24 cellular contexts compared by ENCODE assay signal in the genomic region with DNA sequence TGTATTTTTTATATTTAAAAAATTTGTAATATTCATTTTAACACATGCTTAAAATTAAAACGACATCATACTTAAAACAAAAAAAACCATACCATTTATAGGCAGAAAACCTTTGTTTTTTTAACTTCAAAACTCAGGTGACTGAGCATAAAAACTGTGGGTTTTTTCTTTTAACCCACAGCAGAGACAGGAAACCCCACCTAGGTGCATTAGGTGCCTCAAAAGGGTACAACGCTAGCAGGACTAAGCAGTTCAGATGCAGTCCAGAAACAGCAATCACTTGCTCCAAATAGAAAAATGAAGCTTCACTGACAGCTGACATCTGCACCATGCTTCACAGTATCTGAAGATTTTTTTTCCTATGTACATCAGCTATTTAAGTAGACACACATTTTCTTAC. TPM values are rescaled to one million over a fixed set of nuclear protein-coding genes. Genes with fewer than 3 reads are reported as not detected.
DNase-seq lines count a peak whose midpoint lies in the region; ATAC-seq and TF ChIP-seq lines count a peak whose summit lies in the region.
"Had no signal": no experiment of that assay in that cellular context is flagged by ENCODE, and none has a peak within 500 bp of the region (broad histone marks: within the 10 kb centered on the region; RNA-seq: fewer than 3 reads in every experiment).

No MANE protein-coding gene starts in this region.

- H3K9me3 Mint-ChIP-seq in activated CD8-positive, alpha-beta memory T cell treated with anti-CD3 and anti-CD28 coated beads, Interleukin-2, amount 10 ng/mL, durations not matched to agents 7 days and 5 days (ENCODE audit: low read depth), result no peaks in the 10 kb centered on the region
- H3K9me3 Mint-ChIP-seq in activated CD4-positive, alpha-beta memory T cell treated with anti-CD3 and anti-CD28 coated beads for 36 hours, result no peaks in the 10 kb centered on the region
- H3K9me3 Mint-ChIP-seq in naive thymus-derived CD8-positive, alpha-beta T cell, result no peaks in the 10 kb centered on the region
- H3K9me3 Mint-ChIP-seq: neural crest cell had no signal

- no peak overlapping the region for H3K9ac ChIP-seq in Karpas-422 (ENCODE audit: low read length)
- H3K9ac ChIP-seq: KMS-11 had no signal

- H3K27me3 Mint-ChIP-seq in activated CD8-positive, alpha-beta memory T cell treated with anti-CD3 and anti-CD28 coated beads, Interleukin-2, amount 10 ng/mL, durations not matched to agents 7 days and 5 days, result no peaks in the 10 kb centered on the region
- no peaks in the 10 kb centered on the region for H3K27me3 Mint-ChIP-seq in activated CD4-positive, alpha-beta memory T cell treated with anti-CD3 and anti-CD28 coated beads for 36 hours
- peaks cover 0 to 36% (median 5%) of the 10 kb centered on the region in 5 donors for H3K27me3 Mint-ChIP-seq in naive thymus-derived CD8-positive, alpha-beta T cell

- peak overlapping the region; percentile 58 for H3K27ac Mint-ChIP-seq in activated CD8-positive, alpha-beta memory T cell treated with anti-CD3 and anti-CD28 coated beads, Interleukin-2, amount 10 ng/mL, durations not matched to agents 7 days and 5 days
- peak overlapping the region; percentile 24 for H3K27ac Mint-ChIP-seq in activated CD4-positive, alpha-beta memory T cell treated with anti-CD3 and anti-CD28 coated beads for 36 hours
- H3K27ac Mint-ChIP-seq in naive thymus-derived CD8-positive, alpha-beta T cell, result peak overlapping the region in 1 of 10 donors; percentile 51

- ATAC-seq in activated CD8-positive, alpha-beta memory T cell treated with anti-CD3 and anti-CD28 coated beads, Interleukin-2, amount 10 ng/mL, durations not matched to agents 7 days and 5 days, result peak; percentile 18
- peak; percentile 57 to 59 for ATAC-seq in naive thymus-derived CD8-positive, alpha-beta T cell
- ATAC-seq: body of pancreas, esophagus mucosa, HCT116, left ventricle myocardium superior had no signal

- H3K4me3 ChIP-seq in Karpas-422 (ENCODE audit: low read length), result no peak overlapping the region
- H3K4me3 ChIP-seq: body of pancreas, sigmoid colon, upper lobe of left lung had no signal

- H2AFZ ChIP-seq in Karpas-422 (ENCODE audit: low read length), result no peak overlapping the region

- no peak for TF ChIP-seq CTCF in GM10266 (IDR thresholded peaks at IDR 0.05; ENCODE audit: control insufficient read depth, insufficient read depth, low read depth, missing control alignments)

- H3K9me3 ChIP-seq in Karpas-422 (ENCODE audit: low read length), result no peaks in the 10 kb centered on the region
- H3K9me3 ChIP-seq: body of pancreas, sigmoid colon, upper lobe of left lung had no signal

- no peaks in the 10 kb centered on the region for H3K9me2 ChIP-seq in Karpas-422 (replicated peaks; ENCODE audit: insufficient read depth, low read length)

- no peaks in the 10 kb centered on the region for H3K27me3 ChIP-seq in Karpas-422 (ENCODE audit: low read length)
- H3K27me3 ChIP-seq: body of pancreas, sigmoid colon, upper lobe of left lung had no signal

- CTCF ChIA-PET in activated CD8-positive, alpha-beta memory T cell treated with anti-CD3 and anti-CD28 coated beads, Interleukin-2, amount 10 ng/mL, durations not matched to agents 7 days and 5 days (lab: Charles Lee), result interaction anchor here (0.8 to 9.4 kb wide), 5 partner anchors 12 to 97 kb away, joined by 3 to 96 read pairs (median 49); no protein-coding TSS in a partner anchor
- CTCF ChIA-PET in activated CD4-positive, alpha-beta memory T cell treated with anti-CD3 and anti-CD28 coated beads for 36 hours (lab: Charles Lee), result interaction anchor here (0.9 to 6.6 kb wide), 5 partner anchors 12 to 328 kb away, joined by 3 to 38 read pairs (median 4); no protein-coding TSS in a partner anchor

- H3K36me3 ChIP-seq in Karpas-422 (ENCODE audit: insufficient read depth, low read length), result peaks cover 6% of the 10 kb centered on the region; the same call in 1 of the 2 replicates

- H3K4me2 ChIP-seq in Karpas-422 (ENCODE audit: low read depth, low read length, poor library complexity, severe bottlenecking), result no peak overlapping the region
- H3K4me2 ChIP-seq: KMS-11 had no signal

- no peaks in the 10 kb centered on the region for H4K20me1 ChIP-seq in Karpas-422 (ENCODE audit: insufficient read depth, low read depth, low read length)

- DNase-seq in activated CD8-positive, alpha-beta memory T cell treated with anti-CD3 and anti-CD28 coated beads, Interleukin-2, amount 10 ng/mL, durations not matched to agents 7 days and 5 days, result peak; percentile 66
- DNase-seq in activated CD8-positive, alpha-beta memory T cell treated with anti-CD3 and anti-CD28 coated beads for 24 hours, result no peak
- DNase-seq in Karpas-422 (no peak), putamen (ENCODE audit: low spot score) (no peak), GM10266 (ENCODE audit: extremely low spot score) (no peak)
- no peak for DNase-seq in activated CD4-positive, alpha-beta memory T cell treated with anti-CD3 and anti-CD28 coated beads for 36 hours
- peak in 6 of 10 donors; percentile 28 to 79 (median 59) for DNase-seq in naive thymus-derived CD8-positive, alpha-beta T cell
- DNase-seq in stimulated activated CD8-positive, alpha-beta memory T cell treated with anti-CD3 and anti-CD28 coated beads, Interleukin-4, amount 100 ng/mL, for 48 hours, result no peak
- DNase-seq: body of pancreas; effector CD8-positive, alpha-beta T cell; foreskin melanocyte; left ventricle myocardium superior; NCI-H1048; NCI-H1930; NCI-H226; NCI-H774; posterior cingulate gyrus; SIG-M5; sigmoid colon; upper lobe of left lung had no signal

- H3K79me2 ChIP-seq in Karpas-422 (ENCODE audit: low read length), result no peaks in the 10 kb centered on the region

- intact Hi-C loops in activated CD4-positive, alpha-beta memory T cell treated with anti-CD3 and anti-CD28 coated beads for 36 hours (cut with micrococcal nuclease), result no loop called here

- H3K4me3 Mint-ChIP-seq in activated CD8-positive, alpha-beta memory T cell treated with anti-CD3 and anti-CD28 coated beads, Interleukin-2, amount 10 ng/mL, durations not matched to agents 7 days and 5 days, result no peak overlapping the region
- no peak overlapping the region for H3K4me3 Mint-ChIP-seq in activated CD4-positive, alpha-beta memory T cell treated with anti-CD3 and anti-CD28 coated beads for 36 hours
- H3K4me3 Mint-ChIP-seq in naive thymus-derived CD8-positive, alpha-beta T cell, result peak overlapping the region in 3 of 10 donors; percentile 44 to 52 (median 51)
- H3K4me3 Mint-ChIP-seq: neural crest cell had no signal

- H3K4me1 ChIP-seq in Karpas-422 (ENCODE audit: low read length), result peaks cover 19% of the 10 kb centered on the region
- H3K4me1 ChIP-seq: body of pancreas, sigmoid colon had no signal

- H3K4me1 Mint-ChIP-seq in activated CD8-positive, alpha-beta memory T cell treated with anti-CD3 and anti-CD28 coated beads, Interleukin-2, amount 10 ng/mL, durations not matched to agents 7 days and 5 days, result peaks cover 78% of the 10 kb centered on the region
- H3K4me1 Mint-ChIP-seq in activated CD4-positive, alpha-beta memory T cell treated with anti-CD3 and anti-CD28 coated beads for 36 hours (ENCODE audit: low read depth), result peaks cover 74% of the 10 kb centered on the region
- peaks cover 44 to 67% (median 57%) of the 10 kb centered on the region in 4 donors for H3K4me1 Mint-ChIP-seq in naive thymus-derived CD8-positive, alpha-beta T cell
- H3K4me1 Mint-ChIP-seq: neural crest cell had no signal

- peak overlapping the region; percentile 35; the same call in 1 of the 2 replicates for H3K27ac ChIP-seq in Karpas-422 (ENCODE audit: low read length)
- H3K27ac ChIP-seq: body of pancreas, KMS-11, sigmoid colon, upper lobe of left lung had no signal

- H3K36me3 Mint-ChIP-seq in activated CD8-positive, alpha-beta memory T cell treated with anti-CD3 and anti-CD28 coated beads, Interleukin-2, amount 10 ng/mL, durations not matched to agents 7 days and 5 days, result peaks cover 47% of the 10 kb centered on the region
- H3K36me3 Mint-ChIP-seq in activated CD4-positive, alpha-beta memory T cell treated with anti-CD3 and anti-CD28 coated beads for 36 hours, result peaks cover 38% of the 10 kb centered on the region
- peaks cover 0 to 22% (median 2%) of the 10 kb centered on the region in 3 donors for H3K36me3 Mint-ChIP-seq in naive thymus-derived CD8-positive, alpha-beta T cell

- POLR2A ChIA-PET in activated CD4-positive, alpha-beta memory T cell treated with anti-CD3 and anti-CD28 coated beads for 36 hours (lab: Charles Lee), result interaction anchor here (0.8 to 5.3 kb wide), 3 partner anchors 16 to 51 kb away, joined by 3 to 68 read pairs (median 6); no protein-coding TSS in a partner anchor
- POLR2A ChIA-PET in naive thymus-derived CD8-positive, alpha-beta T cell (lab: Charles Lee), result interaction anchor here (0.5 to 1.1 kb wide), 3 partner anchors 30 to 529 kb away, joined by 3 read pairs; no protein-coding TSS in a partner anchor

RNA-seq across cellular contexts. Expression of gene GLB1, which starts 52.3 kb away (rescaled TPM):
- 10 to 100 TPM; 44.9 to 48.1 TPM for total RNA-seq in activated CD8-positive, alpha-beta memory T cell treated with anti-CD3 and anti-CD28 coated beads, Interleukin-2, amount 10 ng/mL, durations not matched to agents 7 days and 5 days
- total RNA-seq in Karpas-422 (2014; rRNA removed; shearing (Covaris generic); ENCODE audit: low replicate concordance), result 41.8 and 43.0 TPM in 2 replicates
- 10 to 100 TPM; 47.2 to 52.0 TPM for total RNA-seq in activated CD4-positive, alpha-beta memory T cell treated with anti-CD3 and anti-CD28 coated beads for 36 hours
- total RNA-seq in naive thymus-derived CD8-positive, alpha-beta T cell, result 10 to 100 TPM; 18.7 to 27.0 TPM
- polyA plus RNA-seq in naive thymus-derived CD8-positive, alpha-beta T cell, result 10 to 100 TPM; 12.7 to 17.0 (median 16.3) TPM

RNA-seq across cellular contexts. Expression of gene TMPPE, which starts 52.3 kb away (rescaled TPM):
- total RNA-seq in activated CD8-positive, alpha-beta memory T cell treated with anti-CD3 and anti-CD28 coated beads, Interleukin-2, amount 10 ng/mL, durations not matched to agents 7 days and 5 days, result 1 to 10 TPM; 8.7 to 9.4 TPM
- 7.8 and 12.2 TPM in 2 replicates for total RNA-seq in Karpas-422 (2014; rRNA removed; shearing (Covaris generic); ENCODE audit: low replicate concordance)
- 1 to 10 TPM; 6.0 to 6.2 TPM for total RNA-seq in activated CD4-positive, alpha-beta memory T cell treated with anti-CD3 and anti-CD28 coated beads for 36 hours
- total RNA-seq in naive thymus-derived CD8-positive, alpha-beta T cell, result 1 to 10 TPM; 6.9 TPM
- polyA plus RNA-seq in naive thymus-derived CD8-positive, alpha-beta T cell, result under 1 TPM; 0.14 to 0.77 (median 0.64) TPM

Comparison
In these comparisons a context has a peak if more than half of its experiments do, and no peak if none do; other contexts are left out.
1. DNase-seq: peak in activated CD8-positive, alpha-beta memory T cell treated with anti-CD3 and anti-CD28 coated beads, Interleukin-2, amount 10 ng/mL, durations not matched to agents 7 days and 5 days (single experiment) and naive thymus-derived CD8-positive, alpha-beta T cell (6 of 10); none in activated CD8-positive, alpha-beta memory T cell treated with anti-CD3 and anti-CD28 coated beads for 24 hours (single experiment), Karpas-422 (single experiment), activated CD4-positive, alpha-beta memory T cell treated with anti-CD3 and anti-CD28 coated beads for 36 hours (single experiment), stimulated activated CD8-positive, alpha-beta memory T cell treated with anti-CD3 and anti-CD28 coated beads, Interleukin-4, amount 100 ng/mL, for 48 hours (single experiment), putamen (single experiment) and GM10266 (single experiment).